10 cellular contexts compared by ENCODE assay signal in genomic region chr2:102166189-102166845, GRCh38. TPM values are rescaled to one million over a fixed set of nuclear protein-coding genes. Genes with fewer than 3 reads are reported as not detected.
DNase-seq lines count a peak whose midpoint lies in the region; ATAC-seq and TF ChIP-seq lines count a peak whose summit lies in the region.
"Had no signal": no experiment of that assay in that cellular context is flagged by ENCODE, and none has a peak within 500 bp of the region (broad histone marks: within the 10 kb centered on the region; RNA-seq: fewer than 3 reads in every experiment).

No MANE protein-coding gene starts in this region.

- TF ChIP-seq POLR2A in transverse colon (IDR thresholded peaks at IDR 0.05): no peak

- no peaks in the 10 kb centered on the region for H3K36me3 Mint-ChIP-seq in naive thymus-derived CD8-positive, alpha-beta T cell
- H3K36me3 Mint-ChIP-seq: activated naive CD4-positive, alpha-beta T cell treated with anti-CD3 and anti-CD28 coated beads, Interleukin-2, amount 50 U/mL, for 24 hours; CD4-positive, alpha-beta memory T cell had no signal

- peak; percentile 33 for DNase-seq in SIG-M5 treated with dmso at 0.1 percent for 504 hours (lab: John Stamatoyannopoulos, UW; ENCODE audit: unreplicated experiment)
- DNase-seq in SIG-M5 (lab: John Stamatoyannopoulos, UW): no peak
- DNase-seq in astrocyte of the cerebellum (ENCODE audit: low read depth): peak; percentile 40
- DNase-seq in inferior parietal cortex (ENCODE audit: extremely low spot score): peak; percentile 32
- DNase-seq in transverse colon: peak; percentile 27
- DNase-seq in GF-D8 (lab: John Stamatoyannopoulos, UW): no peak
- DNase-seq in naive thymus-derived CD8-positive, alpha-beta T cell: no peak
- DNase-seq: CD4-positive, alpha-beta memory T cell had no signal

- POLR2A ChIA-PET in naive thymus-derived CD8-positive, alpha-beta T cell (lab: Charles Lee): no interaction called here

- peak; percentile 51 for TF ChIP-seq CTCF in astrocyte of the cerebellum (IDR thresholded peaks at IDR 0.05; ENCODE audit: low read depth, low read length, missing control alignments)
- TF ChIP-seq CTCF in transverse colon (IDR thresholded peaks at IDR 0.05): peak; percentile 44 to 65 (median 59)

- in situ Hi-C loops in astrocyte of the cerebellum (cut with HindIII; ENCODE audit: low sequenced_read_pairs) (no loop called here), transverse colon (cut with MboI; ENCODE audit: low pct_ligation_motif_present in 1 of 4, low pct_unique_long_range_greater_than_20kb in 1 of 4, low sequenced_read_pairs in 3 of 4) (loop anchor here in 3 of 4 donors (10.0 to 25.0 kb wide), 3 partner anchors 129 to 154 kb away; no protein-coding TSS in a partner anchor)

- no peak for ATAC-seq in naive thymus-derived CD8-positive, alpha-beta T cell
- ATAC-seq in HG02840 (IDR thresholded peaks at IDR 0.05; ENCODE audit: low FRiP score, unreplicated experiment): no peak

- 21 to 29% methylated on average over 4 of the region's 4 CpGs for WGBS in transverse colon (ENCODE audit: low coverage in 1 of 2), 2 donors

- no peak overlapping the region for H3K4me3 Mint-ChIP-seq in naive thymus-derived CD8-positive, alpha-beta T cell
- H3K4me3 Mint-ChIP-seq: activated naive CD4-positive, alpha-beta T cell treated with anti-CD3 and anti-CD28 coated beads, Interleukin-2, amount 50 U/mL, for 24 hours; CD4-positive, alpha-beta memory T cell had no signal

- peaks cover 0 to 1% (median 0%) of the 10 kb centered on the region in 5 donors for H3K27me3 Mint-ChIP-seq in naive thymus-derived CD8-positive, alpha-beta T cell
- H3K27me3 Mint-ChIP-seq: activated naive CD4-positive, alpha-beta T cell treated with anti-CD3 and anti-CD28 coated beads, Interleukin-2, amount 50 U/mL, for 24 hours; CD4-positive, alpha-beta memory T cell had no signal

- TF ChIP-seq EP300 in transverse colon (IDR thresholded peaks at IDR 0.05; ENCODE audit: low read depth): no peak

- peaks cover 5 to 17% (median 11%) of the 10 kb centered on the region in 4 donors for H3K4me1 ChIP-seq in transverse colon

- no peaks in the 10 kb centered on the region for H3K4me1 Mint-ChIP-seq in naive thymus-derived CD8-positive, alpha-beta T cell
- H3K4me1 Mint-ChIP-seq: CD4-positive, alpha-beta memory T cell had no signal

- intact Hi-C loops in transverse colon (cut with DNase I; ENCODE audit: low total_unique reads): no loop called here

- no peaks in the 10 kb centered on the region for H3K27me3 ChIP-seq in transverse colon

- H3K36me3 ChIP-seq in transverse colon: peaks cover 0 to 12% (median 6%) of the 10 kb centered on the region in 4 donors

- H3K9me3 Mint-ChIP-seq in naive thymus-derived CD8-positive, alpha-beta T cell: peaks cover 0 to 2% (median 0%) of the 10 kb centered on the region in 9 donors
- H3K9me3 Mint-ChIP-seq: activated naive CD4-positive, alpha-beta T cell treated with anti-CD3 and anti-CD28 coated beads, Interleukin-2, amount 50 U/mL, for 24 hours; CD4-positive, alpha-beta memory T cell had no signal

- no peak overlapping the region for H3K27ac Mint-ChIP-seq in naive thymus-derived CD8-positive, alpha-beta T cell
- H3K27ac Mint-ChIP-seq: activated naive CD4-positive, alpha-beta T cell treated with anti-CD3 and anti-CD28 coated beads, Interleukin-2, amount 50 U/mL, for 24 hours; CD4-positive, alpha-beta memory T cell had no signal

- H3K4me3 ChIP-seq in astrocyte of the cerebellum (ENCODE audit: low read depth, low read length): no peak overlapping the region
- no peak overlapping the region for H3K4me3 ChIP-seq in transverse colon

- peak overlapping the region; percentile 29 to 36 (median 33) for H3K27ac ChIP-seq in transverse colon

- H3K9me3 ChIP-seq in transverse colon: no peaks in the 10 kb centered on the region

RNA-seq across cellular contexts. Expression of gene IL1RL2, which starts 20.5 kb away (rescaled TPM):
- 1 to 10 TPM in 2 of 4 donors, not detected in 2; 1.5 to 1.9 TPM for total RNA-seq in transverse colon
- total RNA-seq in naive thymus-derived CD8-positive, alpha-beta T cell: not detected
- not detected for polyA plus RNA-seq in naive thymus-derived CD8-positive, alpha-beta T cell
- polyA plus RNA-seq: CD4-positive, alpha-beta memory T cell had no signal

RNA-seq across cellular contexts. Expression of gene IL1R1, which starts 23.8 kb away (rescaled TPM):
- total RNA-seq in transverse colon: 10 to 100 TPM; 20.2 to 58.0 (median 36.2) TPM
- under 1 TPM in 1 of 2 experiments, not detected in 1; 0.29 TPM for total RNA-seq in naive thymus-derived CD8-positive, alpha-beta T cell
- polyA plus RNA-seq in naive thymus-derived CD8-positive, alpha-beta T cell: not detected

Comparison
In these comparisons a context has a peak if more than half of its experiments do, and no peak if none do; other contexts are left out.
1. DNase-seq: peak in SIG-M5 treated with dmso at 0.1 percent for 504 hours (single experiment), astrocyte of the cerebellum (single experiment), inferior parietal cortex (single experiment) and transverse colon (single experiment); none in SIG-M5 (single experiment), GF-D8 (single experiment) and naive thymus-derived CD8-positive, alpha-beta T cell (0 of 10).
2. RNA of gene IL1R1, which starts 23.8 kb away (total RNA-seq): 20.2 to 58.0 TPM in transverse colon; 0.29 TPM in naive thymus-derived CD8-positive, alpha-beta T cell; every median in the first group is over 10 times any median in the second.